In the genomic region with DNA sequence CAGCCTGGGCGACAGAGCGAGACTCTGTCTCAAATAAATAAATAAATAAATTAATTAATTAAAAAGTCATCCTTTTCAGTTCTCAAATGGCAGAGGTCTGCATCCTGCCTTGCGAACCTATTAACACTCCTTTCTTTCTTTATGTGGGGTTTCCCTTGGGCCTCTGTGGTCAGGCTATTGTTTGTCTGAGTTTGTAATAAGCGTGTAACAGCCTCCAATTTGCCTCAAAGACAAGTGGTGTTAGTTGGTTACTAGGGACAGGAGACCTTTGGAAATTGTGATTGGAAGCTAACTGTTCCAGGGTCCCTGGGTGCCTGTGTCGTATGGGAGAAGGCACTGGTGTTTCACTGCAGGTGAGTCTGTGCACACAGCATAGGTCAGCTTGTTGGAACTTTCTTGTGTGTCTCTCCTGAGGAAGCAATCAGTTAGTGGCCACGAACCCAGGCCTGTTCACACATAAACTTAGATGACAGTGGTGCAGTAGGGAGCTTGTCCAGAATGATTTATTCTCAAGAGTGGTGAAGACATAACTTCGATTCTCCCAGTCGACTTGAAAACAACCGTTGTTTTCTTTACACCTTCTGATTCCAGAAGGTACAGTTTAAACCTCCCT, we compare ENCODE assay signal across 22 cellular contexts.
"Had no signal": no experiment of that assay in that cellular context is flagged by ENCODE, and none has a peak within 500 bp of the region (broad histone marks: within the 10 kb centered on the region; RNA-seq: fewer than 3 reads in every experiment).

No MANE protein-coding gene starts in this region.

- H3K36me3 ChIP-seq: breast epithelium, colonic mucosa, upper lobe of right lung, WERI-Rb-1 had no signal

- H3K27me3 ChIP-seq: breast epithelium, colonic mucosa, dorsolateral prefrontal cortex, upper lobe of right lung had no signal

- DNase-seq: activated CD4-positive, alpha-beta T cell treated with anti-CD3 and anti-CD28 coated beads for 1 hour; activated CD4-positive, alpha-beta T cell treated with anti-CD3 and anti-CD28 coated beads, Interleukin-2, amount 50 U/mL, for 1 hour; activated CD8-positive, alpha-beta T cell treated with anti-CD3 and anti-CD28 coated beads, Interleukin-2, amount 10 ng/mL, durations not matched to agents 7 days and 5 days; activated naive CD4-positive, alpha-beta T cell treated with anti-CD3 and anti-CD28 coated beads for 36 hours; activated naive CD8-positive, alpha-beta T cell treated with anti-CD3 and anti-CD28 coated beads, Interleukin-2, amount 10 ng/mL, durations not matched to agents 7 days and 5 days; activated T-cell treated with anti-CD3 and anti-CD28 coated beads, Interleukin-2, amount 50 U/mL, for 4 hours; amniotic stem cell; colonic mucosa; dorsolateral prefrontal cortex; effector memory CD8-positive, alpha-beta T cell; foreskin melanocyte; hippocampal formation; left cardiac atrium; mucosa of descending colon; retina; spleen; stimulated activated CD4-positive, alpha-beta T cell treated with anti-CD3 and anti-CD28 coated beads, Interleukin-4, amount 100 ng/mL, for 24 hours; stimulated activated naive CD8-positive, alpha-beta T cell treated with anti-CD3 and anti-CD28 coated beads, Interleukin-15, Interleukin-2, amounts not matched to agents 100 U/mL and 50 U/mL, for 24 hours; T-helper 1 cell; upper lobe of right lung; WERI-Rb-1 had no signal

- H3K9me3 ChIP-seq: breast epithelium, colonic mucosa, mucosa of descending colon, spleen, upper lobe of right lung had no signal

- H3K27ac ChIP-seq: breast epithelium, colonic mucosa, dorsolateral prefrontal cortex, spleen, upper lobe of right lung, WERI-Rb-1 had no signal

- H3K4me3 ChIP-seq: breast epithelium, colonic mucosa, dorsolateral prefrontal cortex, mucosa of descending colon, spleen, upper lobe of right lung had no signal
